ENCODE assay signal across 14 cellular contexts in the genomic region with DNA sequence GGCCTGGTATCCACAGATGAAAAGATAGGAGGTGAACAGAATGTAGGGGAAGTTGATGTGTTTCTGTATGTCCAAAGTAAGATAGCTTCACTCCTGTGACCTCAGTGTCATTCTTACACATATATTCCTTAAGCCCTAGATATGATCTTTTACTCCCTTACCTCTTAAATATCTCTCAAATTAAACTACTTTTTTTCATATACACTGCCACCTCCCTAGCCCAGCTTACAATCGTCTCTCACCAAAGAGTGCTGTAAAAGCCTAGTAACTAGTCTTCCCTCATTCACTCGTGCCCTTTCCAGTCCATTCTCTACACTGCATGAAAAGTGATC. TPM values are rescaled to one million over a fixed set of nuclear protein-coding genes. Genes with fewer than 3 reads are reported as not detected.
"Had no signal": no experiment of that assay in that cellular context is flagged by ENCODE, and none has a peak within 500 bp of the region (broad histone marks: within the 10 kb centered on the region; RNA-seq: fewer than 3 reads in every experiment).

No MANE protein-coding gene starts in this region.

- DNase-seq: activated CD4-positive, alpha-beta T cell treated with anti-CD3 and anti-CD28 coated beads, Interleukin-2, amount 10 ng/mL, durations not matched to agents 7 days and 5 days; activated CD8-positive, alpha-beta T cell treated with anti-CD3 and anti-CD28 coated beads, Interleukin-2, amount 10 ng/mL, durations not matched to agents 7 days and 5 days; activated naive CD4-positive, alpha-beta T cell treated with anti-CD3 and anti-CD28 coated beads, Interleukin-2, amount 10 ng/mL, durations not matched to agents 7 days and 5 days; activated T-cell treated with anti-CD3 and anti-CD28 coated beads, Interleukin-2, amount 50 U/mL, for 4 hours; hypothalamus; kidney; naive B cell; trophoblast cell had no signal

- H3K4me3 ChIP-seq: coronary artery had no signal

- H3K27ac ChIP-seq: coronary artery had no signal

- ATAC-seq: activated CD8-positive, alpha-beta T cell treated with anti-CD3 and anti-CD28 coated beads, Interleukin-2, amount 10 ng/mL, durations not matched to agents 7 days and 5 days; left lobe of liver had no signal

RNA-seq across cellular contexts. Expression of a gene that starts 5.3 kb away (rescaled TPM):
- total RNA-seq: activated CD4-positive, alpha-beta T cell treated with anti-CD3 and anti-CD28 coated beads, Interleukin-2, amount 10 ng/mL, durations not matched to agents 7 days and 5 days; activated CD8-positive, alpha-beta T cell treated with anti-CD3 and anti-CD28 coated beads, Interleukin-2, amount 10 ng/mL, durations not matched to agents 7 days and 5 days; activated T-cell treated with anti-CD3 and anti-CD28 coated beads, Interleukin-2, amount 50 U/mL, for 4 hours; left lobe of liver; lung microvascular endothelial cell; omental fat pad; posterior vena cava; skeletal muscle tissue had no signal

RNA-seq across cellular contexts. Expression of a gene that starts 58.9 kb away (rescaled TPM):
- total RNA-seq: activated CD4-positive, alpha-beta T cell treated with anti-CD3 and anti-CD28 coated beads, Interleukin-2, amount 10 ng/mL, durations not matched to agents 7 days and 5 days; activated CD8-positive, alpha-beta T cell treated with anti-CD3 and anti-CD28 coated beads, Interleukin-2, amount 10 ng/mL, durations not matched to agents 7 days and 5 days; activated T-cell treated with anti-CD3 and anti-CD28 coated beads, Interleukin-2, amount 50 U/mL, for 4 hours; lung microvascular endothelial cell; omental fat pad had no signal
